In genomic region chr14:49427117-49427516, GRCh38 we compare ENCODE assay signal across 3 cellular contexts.
TF ChIP-seq lines count a peak whose summit lies in the region.

No MANE protein-coding gene starts in this region.

TF ChIP-seq in GM23338, 12 proteins besides CTCF, POLR2A, EP300 and RAD21:
- TF ChIP-seq POLR2AphosphoS5 (IDR thresholded peaks at IDR 0.05; ENCODE audit: low read depth) (no peak), ZNF114 (CRISPR knock-in tag; IDR thresholded peaks at IDR 0.05) (no peak), STAT1 (IDR thresholded peaks at IDR 0.05; ENCODE audit: unreplicated experiment) (no peak), NANOG (IDR thresholded peaks at IDR 0.05; ENCODE audit: borderline replicate concordance) (no peak)

TF ChIP-seq in H1, 55 proteins besides CTCF, POLR2A, EP300 and RAD21:
- TF ChIP-seq, protein P1, sequence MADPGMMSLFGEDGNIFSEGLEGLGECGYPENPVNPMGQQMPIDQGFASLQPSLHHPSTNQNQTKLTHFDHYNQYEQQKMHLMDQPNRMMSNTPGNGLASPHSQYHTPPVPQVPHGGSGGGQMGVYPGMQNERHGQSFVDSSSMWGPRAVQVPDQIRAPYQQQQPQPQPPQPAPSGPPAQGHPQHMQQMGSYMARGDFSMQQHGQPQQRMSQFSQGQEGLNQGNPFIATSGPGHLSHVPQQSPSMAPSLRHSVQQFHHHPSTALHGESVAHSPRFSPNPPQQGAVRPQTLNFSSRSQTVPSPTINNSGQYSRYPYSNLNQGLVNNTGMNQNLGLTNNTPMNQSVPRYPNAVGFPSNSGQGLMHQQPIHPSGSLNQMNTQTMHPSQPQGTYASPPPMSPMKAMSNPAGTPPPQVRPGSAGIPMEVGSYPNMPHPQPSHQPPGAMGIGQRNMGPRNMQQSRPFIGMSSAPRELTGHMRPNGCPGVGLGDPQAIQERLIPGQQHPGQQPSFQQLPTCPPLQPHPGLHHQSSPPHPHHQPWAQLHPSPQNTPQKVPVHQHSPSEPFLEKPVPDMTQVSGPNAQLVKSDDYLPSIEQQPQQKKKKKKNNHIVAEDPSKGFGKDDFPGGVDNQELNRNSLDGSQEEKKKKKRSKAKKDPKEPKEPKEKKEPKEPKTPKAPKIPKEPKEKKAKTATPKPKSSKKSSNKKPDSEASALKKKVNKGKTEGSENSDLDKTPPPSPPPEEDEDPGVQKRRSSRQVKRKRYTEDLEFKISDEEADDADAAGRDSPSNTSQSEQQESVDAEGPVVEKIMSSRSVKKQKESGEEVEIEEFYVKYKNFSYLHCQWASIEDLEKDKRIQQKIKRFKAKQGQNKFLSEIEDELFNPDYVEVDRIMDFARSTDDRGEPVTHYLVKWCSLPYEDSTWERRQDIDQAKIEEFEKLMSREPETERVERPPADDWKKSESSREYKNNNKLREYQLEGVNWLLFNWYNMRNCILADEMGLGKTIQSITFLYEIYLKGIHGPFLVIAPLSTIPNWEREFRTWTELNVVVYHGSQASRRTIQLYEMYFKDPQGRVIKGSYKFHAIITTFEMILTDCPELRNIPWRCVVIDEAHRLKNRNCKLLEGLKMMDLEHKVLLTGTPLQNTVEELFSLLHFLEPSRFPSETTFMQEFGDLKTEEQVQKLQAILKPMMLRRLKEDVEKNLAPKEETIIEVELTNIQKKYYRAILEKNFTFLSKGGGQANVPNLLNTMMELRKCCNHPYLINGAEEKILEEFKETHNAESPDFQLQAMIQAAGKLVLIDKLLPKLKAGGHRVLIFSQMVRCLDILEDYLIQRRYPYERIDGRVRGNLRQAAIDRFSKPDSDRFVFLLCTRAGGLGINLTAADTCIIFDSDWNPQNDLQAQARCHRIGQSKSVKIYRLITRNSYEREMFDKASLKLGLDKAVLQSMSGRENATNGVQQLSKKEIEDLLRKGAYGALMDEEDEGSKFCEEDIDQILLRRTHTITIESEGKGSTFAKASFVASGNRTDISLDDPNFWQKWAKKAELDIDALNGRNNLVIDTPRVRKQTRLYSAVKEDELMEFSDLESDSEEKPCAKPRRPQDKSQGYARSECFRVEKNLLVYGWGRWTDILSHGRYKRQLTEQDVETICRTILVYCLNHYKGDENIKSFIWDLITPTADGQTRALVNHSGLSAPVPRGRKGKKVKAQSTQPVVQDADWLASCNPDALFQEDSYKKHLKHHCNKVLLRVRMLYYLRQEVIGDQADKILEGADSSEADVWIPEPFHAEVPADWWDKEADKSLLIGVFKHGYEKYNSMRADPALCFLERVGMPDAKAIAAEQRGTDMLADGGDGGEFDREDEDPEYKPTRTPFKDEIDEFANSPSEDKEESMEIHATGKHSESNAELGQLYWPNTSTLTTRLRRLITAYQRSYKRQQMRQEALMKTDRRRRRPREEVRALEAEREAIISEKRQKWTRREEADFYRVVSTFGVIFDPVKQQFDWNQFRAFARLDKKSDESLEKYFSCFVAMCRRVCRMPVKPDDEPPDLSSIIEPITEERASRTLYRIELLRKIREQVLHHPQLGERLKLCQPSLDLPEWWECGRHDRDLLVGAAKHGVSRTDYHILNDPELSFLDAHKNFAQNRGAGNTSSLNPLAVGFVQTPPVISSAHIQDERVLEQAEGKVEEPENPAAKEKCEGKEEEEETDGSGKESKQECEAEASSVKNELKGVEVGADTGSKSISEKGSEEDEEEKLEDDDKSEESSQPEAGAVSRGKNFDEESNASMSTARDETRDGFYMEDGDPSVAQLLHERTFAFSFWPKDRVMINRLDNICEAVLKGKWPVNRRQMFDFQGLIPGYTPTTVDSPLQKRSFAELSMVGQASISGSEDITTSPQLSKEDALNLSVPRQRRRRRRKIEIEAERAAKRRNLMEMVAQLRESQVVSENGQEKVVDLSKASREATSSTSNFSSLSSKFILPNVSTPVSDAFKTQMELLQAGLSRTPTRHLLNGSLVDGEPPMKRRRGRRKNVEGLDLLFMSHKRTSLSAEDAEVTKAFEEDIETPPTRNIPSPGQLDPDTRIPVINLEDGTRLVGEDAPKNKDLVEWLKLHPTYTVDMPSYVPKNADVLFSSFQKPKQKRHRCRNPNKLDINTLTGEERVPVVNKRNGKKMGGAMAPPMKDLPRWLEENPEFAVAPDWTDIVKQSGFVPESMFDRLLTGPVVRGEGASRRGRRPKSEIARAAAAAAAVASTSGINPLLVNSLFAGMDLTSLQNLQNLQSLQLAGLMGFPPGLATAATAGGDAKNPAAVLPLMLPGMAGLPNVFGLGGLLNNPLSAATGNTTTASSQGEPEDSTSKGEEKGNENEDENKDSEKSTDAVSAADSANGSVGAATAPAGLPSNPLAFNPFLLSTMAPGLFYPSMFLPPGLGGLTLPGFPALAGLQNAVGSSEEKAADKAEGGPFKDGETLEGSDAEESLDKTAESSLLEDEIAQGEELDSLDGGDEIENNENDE (IDR thresholded peaks at IDR 0.05; ENCODE audit: insufficient replicate concordance, low read length) = no peak
- TF ChIP-seq SP4 (IDR thresholded peaks at IDR 0.05; ENCODE audit: low read length) (no peak), BACH1 (IDR thresholded peaks at IDR 0.05; ENCODE audit: low read length) (no peak), HDAC6 (IDR thresholded peaks at IDR 0.05; ENCODE audit: low read depth, low read length) (no peak), TBP (IDR thresholded peaks at IDR 0.05; ENCODE audit: low read depth, low read length) (no peak), TAF1 (IDR thresholded peaks at IDR 0.05; ENCODE audit: low read depth, low read length) (no peak)

TF ChIP-seq in neural cell, 6 proteins besides CTCF, POLR2A, EP300 and RAD21:
- TF ChIP-seq EZH2 (IDR thresholded peaks at IDR 0.05; ENCODE audit: borderline replicate concordance, insufficient read depth, low read length, poor library complexity, severe bottlenecking) (no peak), POLR2AphosphoS5 (IDR thresholded peaks at IDR 0.05) (no peak), SMC3 (conservative IDR thresholded peaks at IDR 0.05; ENCODE audit: poor library complexity) (no peak), TAF1 (IDR thresholded peaks at IDR 0.05; ENCODE audit: low read depth) (no peak), MXI1 (conservative IDR thresholded peaks at IDR 0.05; ENCODE audit: poor library complexity, severe bottlenecking) (no peak)
- TF ChIP-seq, protein P2, sequence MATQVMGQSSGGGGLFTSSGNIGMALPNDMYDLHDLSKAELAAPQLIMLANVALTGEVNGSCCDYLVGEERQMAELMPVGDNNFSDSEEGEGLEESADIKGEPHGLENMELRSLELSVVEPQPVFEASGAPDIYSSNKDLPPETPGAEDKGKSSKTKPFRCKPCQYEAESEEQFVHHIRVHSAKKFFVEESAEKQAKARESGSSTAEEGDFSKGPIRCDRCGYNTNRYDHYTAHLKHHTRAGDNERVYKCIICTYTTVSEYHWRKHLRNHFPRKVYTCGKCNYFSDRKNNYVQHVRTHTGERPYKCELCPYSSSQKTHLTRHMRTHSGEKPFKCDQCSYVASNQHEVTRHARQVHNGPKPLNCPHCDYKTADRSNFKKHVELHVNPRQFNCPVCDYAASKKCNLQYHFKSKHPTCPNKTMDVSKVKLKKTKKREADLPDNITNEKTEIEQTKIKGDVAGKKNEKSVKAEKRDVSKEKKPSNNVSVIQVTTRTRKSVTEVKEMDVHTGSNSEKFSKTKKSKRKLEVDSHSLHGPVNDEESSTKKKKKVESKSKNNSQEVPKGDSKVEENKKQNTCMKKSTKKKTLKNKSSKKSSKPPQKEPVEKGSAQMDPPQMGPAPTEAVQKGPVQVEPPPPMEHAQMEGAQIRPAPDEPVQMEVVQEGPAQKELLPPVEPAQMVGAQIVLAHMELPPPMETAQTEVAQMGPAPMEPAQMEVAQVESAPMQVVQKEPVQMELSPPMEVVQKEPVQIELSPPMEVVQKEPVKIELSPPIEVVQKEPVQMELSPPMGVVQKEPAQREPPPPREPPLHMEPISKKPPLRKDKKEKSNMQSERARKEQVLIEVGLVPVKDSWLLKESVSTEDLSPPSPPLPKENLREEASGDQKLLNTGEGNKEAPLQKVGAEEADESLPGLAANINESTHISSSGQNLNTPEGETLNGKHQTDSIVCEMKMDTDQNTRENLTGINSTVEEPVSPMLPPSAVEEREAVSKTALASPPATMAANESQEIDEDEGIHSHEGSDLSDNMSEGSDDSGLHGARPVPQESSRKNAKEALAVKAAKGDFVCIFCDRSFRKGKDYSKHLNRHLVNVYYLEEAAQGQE (IDR thresholded peaks at IDR 0.05; ENCODE audit: borderline replicate concordance) = peak; percentile 4
